ENCODE assay signal across 1 cellular context in genomic region chr11:120215634-120216033, GRCh38.
TF ChIP-seq lines count a peak whose summit lies in the region.

No MANE protein-coding gene starts in this region.

TF ChIP-seq in K562, 482 proteins besides CTCF, POLR2A, EP300 and RAD21 (continued from another document and continues in another):
- TF ChIP-seq MGA (IDR thresholded peaks at IDR 0.05) (no peak), JUN (IDR thresholded peaks at IDR 0.05; ENCODE audit: borderline replicate concordance, low read depth, low read length) (no peak), JUN (CRISPR knock-in tag; IDR thresholded peaks at IDR 0.05; ENCODE audit: borderline replicate concordance) (no peak), E2F5 (CRISPR knock-in tag; IDR thresholded peaks at IDR 0.05) (no peak), ZNF717 (CRISPR knock-in tag; IDR thresholded peaks at IDR 0.05) (no peak), ZNF217 (CRISPR knock-in tag; IDR thresholded peaks at IDR 0.05) (no peak), HNRNPL (IDR thresholded peaks at IDR 0.05; ENCODE audit: low read depth, low read length) (no peak), E2F1 (CRISPR knock-in tag; IDR thresholded peaks at IDR 0.05) (no peak), ELF4 (CRISPR knock-in tag; IDR thresholded peaks at IDR 0.05) (no peak), ZBTB7A (IDR thresholded peaks at IDR 0.05; ENCODE audit: borderline replicate concordance, control insufficient read depth, low read depth, low read length) (peak; percentile 39; the same call in 1 of the 2 replicates), ZNF280A (IDR thresholded peaks at IDR 0.05; ENCODE audit: low read depth, partially characterized antibody) (no peak), ZNF124 (CRISPR knock-in tag; IDR thresholded peaks at IDR 0.05) (no peak), DPF2 (IDR thresholded peaks at IDR 0.05) (0 out of 2 replicates have a peak, but pooled peaks have one; percentile 35), ATF3 (IDR thresholded peaks at IDR 0.05) (peak; percentile 72), ATF3 (CRISPR knock-in tag; conservative IDR thresholded peaks at IDR 0.05) (no peak), ZNF121 (CRISPR knock-in tag; conservative IDR thresholded peaks at IDR 0.05) (no peak), MYBL2 (IDR thresholded peaks at IDR 0.05; ENCODE audit: low read depth) (no peak), MYBL2 (CRISPR knock-in tag; IDR thresholded peaks at IDR 0.05; ENCODE audit: borderline replicate concordance) (no peak), MEF2D (tag; conservative IDR thresholded peaks at IDR 0.05; ENCODE audit: low read depth) (no peak), PRMT5 (CRISPR knock-in tag; IDR thresholded peaks at IDR 0.05) (no peak), GABPB1 (CRISPR knock-in tag; IDR thresholded peaks at IDR 0.05) (no peak), TRIM28 (IDR thresholded peaks at IDR 0.05) (no peak), NUFIP1 (IDR thresholded peaks at IDR 0.05; ENCODE audit: partially characterized antibody) (no peak), CBFA2T3 (IDR thresholded peaks at IDR 0.05) (peak; percentile 21; the same call in 1 of the 2 replicates), HMBOX1 (IDR thresholded peaks at IDR 0.05) (no peak), BRF2 (IDR thresholded peaks at IDR 0.05; ENCODE audit: borderline replicate concordance, insufficient read depth, insufficient read length) (no peak), TGIF2 (CRISPR knock-in tag; IDR thresholded peaks at IDR 0.05) (no peak), ERF (CRISPR knock-in tag; IDR thresholded peaks at IDR 0.05) (no peak), MXI1 (IDR thresholded peaks at IDR 0.05; ENCODE audit: low read depth, low read length) (no peak), TFE3 (CRISPR knock-in tag; IDR thresholded peaks at IDR 0.05) (no peak), TEAD4 (IDR thresholded peaks at IDR 0.05; ENCODE audit: low read length) (no peak), TEAD4 (CRISPR knock-in tag; IDR thresholded peaks at IDR 0.05; ENCODE audit: borderline replicate concordance) (no peak), NFRKB (IDR thresholded peaks at IDR 0.05; ENCODE audit: low read depth) (no peak), ZFX (CRISPR knock-in tag; IDR thresholded peaks at IDR 0.05) (no peak), ZBTB17 (CRISPR knock-in tag; IDR thresholded peaks at IDR 0.05) (no peak), ZBTB8A (IDR thresholded peaks at IDR 0.05; ENCODE audit: partially characterized antibody) (no peak), CREBBP (IDR thresholded peaks at IDR 0.05; ENCODE audit: low read depth, low read length) (no peak), BHLHE40 (IDR thresholded peaks at IDR 0.05; ENCODE audit: low read length) (0 out of 2 replicates have a peak, but pooled peaks have one; percentile 20), MAFK (IDR thresholded peaks at IDR 0.05; ENCODE audit: low read length) (no peak), CREM (IDR thresholded peaks at IDR 0.05; ENCODE audit: low read depth) (no peak), LCOR (CRISPR knock-in tag; IDR thresholded peaks at IDR 0.05) (0 out of 2 replicates have a peak, but pooled peaks have one; percentile 33), PHF20 (IDR thresholded peaks at IDR 0.05; ENCODE audit: partially characterized antibody) (no peak), SMARCC2 (IDR thresholded peaks at IDR 0.05; ENCODE audit: low read depth) (no peak), ZNF551 (CRISPR knock-in tag; IDR thresholded peaks at IDR 0.05) (no peak), NCOA4 (IDR thresholded peaks at IDR 0.05; ENCODE audit: partially characterized antibody) (no peak), CCAR2 (IDR thresholded peaks at IDR 0.05; ENCODE audit: low read depth, low read length) (no peak), FOXK2 (conservative IDR thresholded peaks at IDR 0.05 in 1 of 2, IDR thresholded peaks at IDR 0.05 in 1 of 2; ENCODE audit: low read depth in 2 of 2) (no peak), ZC3H8 (IDR thresholded peaks at IDR 0.05) (no peak), HES1 (IDR thresholded peaks at IDR 0.05; ENCODE audit: low read depth) (no peak), FOSL1 (tag; conservative IDR thresholded peaks at IDR 0.05) (peak; percentile 84)
